ENCODE assay signal across 30 cellular contexts in the genomic region with DNA sequence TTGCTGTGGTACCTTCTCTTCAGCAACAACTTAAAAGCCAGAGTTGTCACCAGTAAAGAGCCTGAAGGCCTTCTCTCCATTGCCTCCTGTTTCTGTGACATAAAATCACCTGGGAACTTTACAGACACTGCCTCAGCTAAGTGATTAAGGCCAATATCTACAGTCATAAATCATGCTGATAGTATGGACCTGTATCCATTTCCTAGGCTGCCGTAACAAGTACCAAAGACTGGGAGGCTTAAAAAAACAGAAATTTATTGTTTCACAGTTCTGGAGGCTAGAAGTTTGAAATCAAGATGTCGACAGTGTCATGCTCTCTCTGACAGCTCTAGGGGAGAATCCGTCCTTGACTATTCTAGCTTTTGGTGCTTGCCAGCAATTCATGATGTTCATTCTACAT.
"Had no signal": no experiment of that assay in that cellular context is flagged by ENCODE, and none has a peak within 500 bp of the region (broad histone marks: within the 10 kb centered on the region; RNA-seq: fewer than 3 reads in every experiment).

No MANE protein-coding gene starts in this region.

- H3K4me1 ChIP-seq: body of pancreas, colonic mucosa had no signal

- DNase-seq: activated B cell treated with CpG ODN at 0.5 μM for 24 hours; activated CD4-positive, alpha-beta memory T cell treated with anti-CD3 and anti-CD28 coated beads, Interleukin-2, amount 10 ng/mL, durations not matched to agents 7 days and 5 days; activated CD4-positive, alpha-beta T cell treated with anti-CD3 and anti-CD28 coated beads, Interleukin-2, amount 10 ng/mL, durations not matched to agents 7 days and 5 days; activated CD4-positive, alpha-beta T cell treated with anti-CD3 and anti-CD28 coated beads, Interleukin-2, amount 50 U/mL, for 4 hours; activated CD8-positive, alpha-beta memory T cell treated with anti-CD3 and anti-CD28 coated beads, Interleukin-2, amount 50 U/mL, for 48 hours; activated gamma-delta T cell; activated naive CD4-positive, alpha-beta T cell; activated naive CD4-positive, alpha-beta T cell treated with anti-CD3 and anti-CD28 coated beads, Interleukin-2, amount 50 U/mL, for 16 hours; activated T-cell treated with anti-CD3 and anti-CD28 coated beads for 4 hours; activated T-cell treated with anti-CD3 and anti-CD28 coated beads, Interleukin-2, amount 50 U/mL, for 24 hours; activated T-cell treated with anti-CD3 and anti-CD28 coated beads, Interleukin-2, amount 50 U/mL, for 72 hours; amniotic stem cell; aorta; body of pancreas; central memory CD4-positive, alpha-beta T cell; cerebellar nuclear complex; colonic mucosa; effector CD8-positive, alpha-beta T cell; foreskin fibroblast; head of caudate nucleus; T-helper 1 cell; T-helper 17 cell; T1000; WERI-Rb-1 had no signal

- H3K9me3 ChIP-seq: body of pancreas, colonic mucosa had no signal

- H3K36me3 ChIP-seq: colonic mucosa, WERI-Rb-1 had no signal

- H3K4me3 ChIP-seq: body of pancreas, colonic mucosa had no signal

- ATAC-seq: activated CD4-positive, CD25-positive, alpha-beta regulatory T cell treated with anti-CD3 and anti-CD28 coated beads, Interleukin-2, amount 50 U/mL, for 24 hours; activated T-cell treated with anti-CD3 and anti-CD28 coated beads, Interleukin-2, amount 50 U/mL, for 72 hours; body of pancreas; esophagus mucosa; T-helper 17 cell had no signal

- H3K27me3 ChIP-seq: body of pancreas, colonic mucosa had no signal

- H3K27ac ChIP-seq: body of pancreas, colonic mucosa, epithelial cell of prostate, WERI-Rb-1 had no signal

- FAIRE-seq: endometrium, endothelial cell of umbilical vein, frontal cortex had no signal
